In the genomic region with DNA sequence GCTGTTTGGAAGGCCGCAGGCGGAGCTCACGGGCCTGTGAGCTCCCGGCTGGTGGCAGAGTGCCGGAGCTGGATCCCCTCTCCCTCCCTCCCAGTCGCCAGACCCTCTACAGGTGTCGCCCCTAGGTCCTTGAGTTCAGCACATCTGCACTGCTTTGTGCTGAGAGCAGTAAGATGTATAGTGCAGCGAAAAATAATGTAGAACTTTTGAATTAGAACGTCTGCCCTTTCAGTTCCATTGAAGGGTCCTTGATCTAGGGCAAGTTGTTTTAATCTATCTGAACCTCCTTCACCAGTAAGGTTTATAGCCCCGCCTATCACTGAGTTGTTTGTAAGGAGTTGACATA, we compare ENCODE assay signal across 7 cellular contexts. TPM values are rescaled to one million over a fixed set of nuclear protein-coding genes. Genes with fewer than 3 reads are reported as not detected.
A peak's percentile ranks its signal among the peaks of the same experiment; 100 is the strongest.
DNase-seq lines count a peak whose midpoint lies in the region; ATAC-seq and TF ChIP-seq lines count a peak whose summit lies in the region.
"Had no signal": no experiment of that assay in that cellular context is flagged by ENCODE, and none has a peak within 500 bp of the region (broad histone marks: within the 10 kb centered on the region; RNA-seq: fewer than 3 reads in every experiment).

No MANE protein-coding gene starts in this region.

- peak overlapping the region; percentile 77 for H3K4me3 ChIP-seq in BE2C (ENCODE audit: low read depth, low read length)

- DNase-seq in BE2C: no peak
- peak; percentile 54 for DNase-seq in iPS-NIHi11 (ENCODE audit: low spot score)
- no peak for DNase-seq in dermis blood vessel endothelial cell
- no peak for DNase-seq in activated effector memory CD4-positive, alpha-beta T cell treated with anti-CD3 and anti-CD28 coated beads, Interleukin-2, amount 50 U/mL, for 16 hours

- no peaks in the 10 kb centered on the region for H3K27me3 ChIP-seq in BE2C

- ATAC-seq in GM21825 (IDR thresholded peaks at IDR 0.05; ENCODE audit: unreplicated experiment) (peak; percentile 65), SK-N-SH treated with all-trans-retinoic acid at 6 μM for 48 hours (peak; percentile 73)

- peaks cover 15% of the 10 kb centered on the region for H3K36me3 ChIP-seq in BE2C

- no peaks in the 10 kb centered on the region for H3K9me3 ChIP-seq in BE2C

- no peaks in the 10 kb centered on the region for H3K4me1 ChIP-seq in BE2C

- TF ChIP-seq CTCF in BE2C (IDR thresholded peaks at IDR 0.05; ENCODE audit: low read depth, low read length): no peak

TF ChIP-seq in SK-N-SH treated with all-trans-retinoic acid at 6 μM for 48 hours, 23 proteins besides CTCF, POLR2A, EP300 and RAD21:
- TF ChIP-seq ARNTL (CRISPR knock-in tag; IDR thresholded peaks at IDR 0.05; ENCODE audit: borderline replicate concordance, low read depth) (no peak), ZNF8 (CRISPR knock-in tag; IDR thresholded peaks at IDR 0.05) (no peak)

RNA-seq across cellular contexts. Expression of gene ANKRD49, which starts 0.4 kb away (rescaled TPM):
- polyA plus RNA-seq in BE2C (2012; ENCODE audit: insufficient read depth, insufficient read length, low read depth): 5.1 TPM
- 11.2 and 15.7 TPM in 2 replicates for total RNA-seq in dermis blood vessel endothelial cell

RNA-seq across cellular contexts. Expression of gene MRE11, which starts 0.5 kb away (rescaled TPM):
- polyA plus RNA-seq in BE2C (2012; ENCODE audit: insufficient read depth, insufficient read length, low read depth): 4.0 TPM
- 14.0 and 19.6 TPM in 2 replicates for total RNA-seq in dermis blood vessel endothelial cell

RNA-seq across cellular contexts. Expression of gene C11orf97, which starts 18.1 kb away (rescaled TPM):
- polyA plus RNA-seq in BE2C (2012; ENCODE audit: insufficient read depth, insufficient read length, low read depth): not detected
- total RNA-seq in dermis blood vessel endothelial cell: not detected in 2 replicates
- total RNA-seq: NCI-H460 had no signal

RNA-seq across cellular contexts. Expression of gene FUT4, which starts 49.5 kb away (rescaled TPM):
- polyA plus RNA-seq in BE2C (2012; ENCODE audit: insufficient read depth, insufficient read length, low read depth): 1.5 TPM
- 6.4 and 6.5 TPM in 2 replicates for total RNA-seq in dermis blood vessel endothelial cell
